In genomic region chr10:86331861-86332260, GRCh38 we compare ENCODE assay signal across 28 cellular contexts. TPM values are rescaled to one million over a fixed set of nuclear protein-coding genes. Genes with fewer than 3 reads are reported as not detected.
"Had no signal": no experiment of that assay in that cellular context is flagged by ENCODE, and none has a peak within 500 bp of the region (broad histone marks: within the 10 kb centered on the region; RNA-seq: fewer than 3 reads in every experiment).

No MANE protein-coding gene starts in this region.

- DNase-seq: activated B cell treated with CpG ODN at 0.5 μM for 24 hours; activated CD4-positive, alpha-beta T cell treated with anti-CD3 and anti-CD28 coated beads for 4 hours; activated CD4-positive, alpha-beta T cell treated with anti-CD3 and anti-CD28 coated beads, Interleukin-2, amount 50 U/mL, for 48 hours; activated effector memory CD4-positive, alpha-beta T cell treated with Interleukin-2 at 50 U/mL for 16 hours; activated naive CD4-positive, alpha-beta T cell treated with anti-CD3 and anti-CD28 coated beads for 36 hours; activated naive CD8-positive, alpha-beta T cell treated with anti-CD3 and anti-CD28 coated beads, Interleukin-2, amount 10 ng/mL, durations not matched to agents 7 days and 5 days; activated T-cell treated with anti-CD3 and anti-CD28 coated beads, Interleukin-2, amount 50 U/mL, for 72 hours; amniotic stem cell; right cardiac atrium; stimulated activated CD4-positive, alpha-beta T cell treated with anti-CD3 and anti-CD28 coated beads, Interleukin-1b, Interleukin-23, amount 100 ng/mL, for 48 hours; stimulated activated naive CD8-positive, alpha-beta T cell treated with anti-CD3 and anti-CD28 coated beads, Interleukin-15, amount 100 ng/mL, for 72 hours; T-helper 17 cell; transverse colon; uterus had no signal

- H3K27ac ChIP-seq: breast epithelium, coronary artery, epithelial cell of prostate, pancreas, suprapubic skin, transverse colon, uterus had no signal

- H3K4me3 Mint-ChIP-seq: activated B cell treated with CpG ODN at 0.5 μM for 24 hours; activated naive CD4-positive, alpha-beta T cell treated with anti-CD3 and anti-CD28 coated beads for 36 hours; activated naive CD8-positive, alpha-beta T cell treated with anti-CD3 and anti-CD28 coated beads, Interleukin-2, amount 10 ng/mL, durations not matched to agents 7 days and 5 days; activated T-cell treated with anti-CD3 and anti-CD28 coated beads, Interleukin-2, amount 50 U/mL, for 72 hours; central memory CD8-positive, alpha-beta T cell; mesothelial cell of epicardium; natural killer cell treated with Interleukin-12 subunit alpha and Interleukin-12 subunit beta and Interleukin-15 and Interleukin-18, amount 100 ng/mL, for 72 hours; stimulated activated effector memory CD8-positive, alpha-beta T cell treated with anti-CD3 and anti-CD28 coated beads, Interleukin-12 subunit alpha, Interleukin-12 subunit beta, amount 100 ng/mL, for 72 hours; stimulated activated naive CD8-positive, alpha-beta T cell treated with anti-CD3 and anti-CD28 coated beads, Interleukin-15, amount 100 ng/mL, for 72 hours; T-helper 17 cell had no signal

- H3K27me3 ChIP-seq: breast epithelium, pancreas, suprapubic skin, transverse colon, uterus had no signal

- H3K4me1 Mint-ChIP-seq: activated B cell treated with CpG ODN at 0.5 μM for 24 hours; activated naive CD8-positive, alpha-beta T cell treated with anti-CD3 and anti-CD28 coated beads, Interleukin-2, amount 10 ng/mL, durations not matched to agents 7 days and 5 days; central memory CD8-positive, alpha-beta T cell; mesothelial cell of epicardium; stimulated activated effector memory CD8-positive, alpha-beta T cell treated with anti-CD3 and anti-CD28 coated beads, Interleukin-12 subunit alpha, Interleukin-12 subunit beta, amount 100 ng/mL, for 72 hours; stimulated activated naive CD8-positive, alpha-beta T cell treated with anti-CD3 and anti-CD28 coated beads, Interleukin-15, amount 100 ng/mL, for 72 hours; T-helper 17 cell had no signal

- H3K4me1 ChIP-seq: breast epithelium, pancreas, transverse colon, uterus had no signal

- H3K9me3 ChIP-seq: breast epithelium, pancreas, suprapubic skin, transverse colon, uterus had no signal

- H3K36me3 ChIP-seq: breast epithelium, pancreas, suprapubic skin, transverse colon, uterus had no signal

- H3K27me3 Mint-ChIP-seq: activated naive CD8-positive, alpha-beta T cell treated with anti-CD3 and anti-CD28 coated beads, Interleukin-2, amount 10 ng/mL, durations not matched to agents 7 days and 5 days had no signal

- H3K9me3 Mint-ChIP-seq: activated B cell treated with CpG ODN at 0.5 μM for 24 hours; activated naive CD4-positive, alpha-beta T cell treated with anti-CD3 and anti-CD28 coated beads for 36 hours; activated naive CD8-positive, alpha-beta T cell treated with anti-CD3 and anti-CD28 coated beads, Interleukin-2, amount 10 ng/mL, durations not matched to agents 7 days and 5 days; activated T-cell treated with anti-CD3 and anti-CD28 coated beads, Interleukin-2, amount 50 U/mL, for 72 hours; central memory CD8-positive, alpha-beta T cell; mesothelial cell of epicardium; natural killer cell treated with Interleukin-12 subunit alpha and Interleukin-12 subunit beta and Interleukin-15 and Interleukin-18, amount 100 ng/mL, for 72 hours; stimulated activated effector memory CD8-positive, alpha-beta T cell treated with anti-CD3 and anti-CD28 coated beads, Interleukin-12 subunit alpha, Interleukin-12 subunit beta, amount 100 ng/mL, for 72 hours; stimulated activated naive CD8-positive, alpha-beta T cell treated with anti-CD3 and anti-CD28 coated beads, Interleukin-15, amount 100 ng/mL, for 72 hours had no signal

- ATAC-seq: left lobe of liver; pancreas; right cardiac atrium; stimulated activated naive CD8-positive, alpha-beta T cell treated with anti-CD3 and anti-CD28 coated beads, Interleukin-15, amount 100 ng/mL, for 72 hours; T-helper 17 cell had no signal

- H3K4me3 ChIP-seq: breast epithelium, coronary artery, pancreas, suprapubic skin, transverse colon, uterus had no signal

- H3K36me3 Mint-ChIP-seq: activated naive CD8-positive, alpha-beta T cell treated with anti-CD3 and anti-CD28 coated beads, Interleukin-2, amount 10 ng/mL, durations not matched to agents 7 days and 5 days; mesothelial cell of epicardium; natural killer cell treated with Interleukin-12 subunit alpha and Interleukin-12 subunit beta and Interleukin-15 and Interleukin-18, amount 100 ng/mL, for 72 hours; stimulated activated effector memory CD8-positive, alpha-beta T cell treated with anti-CD3 and anti-CD28 coated beads, Interleukin-12 subunit alpha, Interleukin-12 subunit beta, amount 100 ng/mL, for 72 hours had no signal

- H3K27ac Mint-ChIP-seq: activated B cell treated with CpG ODN at 0.5 μM for 24 hours; activated naive CD4-positive, alpha-beta T cell treated with anti-CD3 and anti-CD28 coated beads for 36 hours; activated naive CD8-positive, alpha-beta T cell treated with anti-CD3 and anti-CD28 coated beads, Interleukin-2, amount 10 ng/mL, durations not matched to agents 7 days and 5 days; activated T-cell treated with anti-CD3 and anti-CD28 coated beads, Interleukin-2, amount 50 U/mL, for 72 hours; mesothelial cell of epicardium; natural killer cell treated with Interleukin-12 subunit alpha and Interleukin-12 subunit beta and Interleukin-15 and Interleukin-18, amount 100 ng/mL, for 72 hours; stimulated activated effector memory CD8-positive, alpha-beta T cell treated with anti-CD3 and anti-CD28 coated beads, Interleukin-12 subunit alpha, Interleukin-12 subunit beta, amount 100 ng/mL, for 72 hours; T-helper 17 cell had no signal

RNA-seq across cellular contexts. Expression of gene GRID1, which starts 34.7 kb away (rescaled TPM):
- total RNA-seq: activated B cell treated with CpG ODN at 0.5 μM for 24 hours; activated CD8-positive, alpha-beta memory T cell treated with anti-CD3 and anti-CD28 coated beads for 36 hours; activated naive CD4-positive, alpha-beta T cell treated with anti-CD3 and anti-CD28 coated beads for 36 hours; activated naive CD8-positive, alpha-beta T cell treated with anti-CD3 and anti-CD28 coated beads, Interleukin-2, amount 10 ng/mL, durations not matched to agents 7 days and 5 days; activated T-cell treated with anti-CD3 and anti-CD28 coated beads, Interleukin-2, amount 50 U/mL, for 72 hours; fibroblast of villous mesenchyme; lung microvascular endothelial cell; natural killer cell treated with Interleukin-12 subunit alpha and Interleukin-12 subunit beta and Interleukin-15 and Interleukin-18, amount 100 ng/mL, for 72 hours; pulmonary artery endothelial cell; T-helper 17 cell had no signal
